In genomic region chr9:130651752-130652151, GRCh38 we compare ENCODE assay signal across 2 cellular contexts.
A peak's percentile ranks its signal among the peaks of the same experiment; 100 is the strongest.
TF ChIP-seq lines count a peak whose summit lies in the region.

No MANE protein-coding gene starts in this region.

TF ChIP-seq in HepG2, 621 proteins besides CTCF, POLR2A, EP300 and RAD21:
- TF ChIP-seq ATF4 (CRISPR knock-in tag; IDR thresholded peaks at IDR 0.05): peak in 1 of 2 experiments; percentile 52; a peak in 1 of 4 replicates
- no peak for TF ChIP-seq ELF4 (CRISPR knock-in tag; IDR thresholded peaks at IDR 0.05; ENCODE audit: borderline replicate concordance)
- TF ChIP-seq CREM (IDR thresholded peaks at IDR 0.05): no peak
- TF ChIP-seq CREM (CRISPR knock-in tag; IDR thresholded peaks at IDR 0.05): no peak
- TF ChIP-seq MAF1 (CRISPR knock-in tag; IDR thresholded peaks at IDR 0.05; ENCODE audit: borderline replicate concordance): no peak
- TF ChIP-seq ZFAT (CRISPR knock-in tag; conservative IDR thresholded peaks at IDR 0.05): no peak
- TF ChIP-seq KLF6 (CRISPR knock-in tag; IDR thresholded peaks at IDR 0.05): no peak
- no peak for TF ChIP-seq GABPA (IDR thresholded peaks at IDR 0.05; ENCODE audit: low read depth, low read length)
- 0 out of 2 replicates have a peak, but pooled peaks have one; percentile 8 for TF ChIP-seq GABPA (CRISPR knock-in tag; IDR thresholded peaks at IDR 0.05; ENCODE audit: low read depth)
- TF ChIP-seq E2F1 (CRISPR knock-in tag; IDR thresholded peaks at IDR 0.05): no peak
- peak; percentile 50; the same call in 1 of the 2 replicates for TF ChIP-seq CEBPB (IDR thresholded peaks at IDR 0.05; ENCODE audit: borderline replicate concordance, low read depth, low read length)

TF ChIP-seq in H1, 55 proteins besides CTCF, POLR2A, EP300 and RAD21:
- no peak for TF ChIP-seq KDM4A (IDR thresholded peaks at IDR 0.05; ENCODE audit: low read depth, low read length, severe bottlenecking)
- TF ChIP-seq SIRT6 (IDR thresholded peaks at IDR 0.05; ENCODE audit: low read length): no peak
- no peak for TF ChIP-seq YY1 (IDR thresholded peaks at IDR 0.05; ENCODE audit: low read depth, low read length)
- no peak for TF ChIP-seq POU5F1 (IDR thresholded peaks at IDR 0.05; ENCODE audit: low read depth, low read length)
- TF ChIP-seq ATF2 (IDR thresholded peaks at IDR 0.05; ENCODE audit: low read length): no peak
- no peak for TF ChIP-seq SP4 (IDR thresholded peaks at IDR 0.05; ENCODE audit: low read length)
- TF ChIP-seq JUND (IDR thresholded peaks at IDR 0.05; ENCODE audit: low read length): no peak
- no peak for TF ChIP-seq TBP (IDR thresholded peaks at IDR 0.05; ENCODE audit: low read depth, low read length)
- TF ChIP-seq TCF12 (IDR thresholded peaks at IDR 0.05; ENCODE audit: low read depth, low read length): no peak
- TF ChIP-seq SRF (IDR thresholded peaks at IDR 0.05; ENCODE audit: low read depth, low read length): no peak
- TF ChIP-seq NRF1 (IDR thresholded peaks at IDR 0.05; ENCODE audit: low read depth, low read length): no peak
- TF ChIP-seq TEAD4 (IDR thresholded peaks at IDR 0.05; ENCODE audit: low read depth, low read length): no peak
- no peak for TF ChIP-seq ASH2L (IDR thresholded peaks at IDR 0.05; ENCODE audit: low read length)
- no peak for TF ChIP-seq NANOG (IDR thresholded peaks at IDR 0.05; ENCODE audit: insufficient read depth, low read depth, low read length, poor library complexity, severe bottlenecking)
- TF ChIP-seq BRCA1 (IDR thresholded peaks at IDR 0.05; ENCODE audit: low read depth, low read length): no peak
- no peak for TF ChIP-seq BCL11A (IDR thresholded peaks at IDR 0.05; ENCODE audit: low read depth in 2 of 2, low read length in 2 of 2)
- TF ChIP-seq RFX5 (IDR thresholded peaks at IDR 0.05; ENCODE audit: borderline replicate concordance, low read depth, low read length): no peak
- TF ChIP-seq CBX8 (IDR thresholded peaks at IDR 0.05; ENCODE audit: borderline replicate concordance, low read depth, low read length): no peak
- TF ChIP-seq CTBP2 (IDR thresholded peaks at IDR 0.05; ENCODE audit: borderline replicate concordance, insufficient read depth, insufficient read length, low read length): no peak
- no peak for TF ChIP-seq BACH1 (IDR thresholded peaks at IDR 0.05; ENCODE audit: low read length)
